ENCODE assay signal across 10 cellular contexts in genomic region chr1:219220945-219221344, GRCh38. TPM values are rescaled to one million over a fixed set of nuclear protein-coding genes. Genes with fewer than 3 reads are reported as not detected.
DNase-seq lines count a peak whose midpoint lies in the region; ATAC-seq and TF ChIP-seq lines count a peak whose summit lies in the region.
"Had no signal": no experiment of that assay in that cellular context is flagged by ENCODE, and none has a peak within 500 bp of the region (broad histone marks: within the 10 kb centered on the region; RNA-seq: fewer than 3 reads in every experiment).

No MANE protein-coding gene starts in this region.

- no peak overlapping the region for H3K4me2 ChIP-seq in OCI-LY7 (ENCODE audit: low read length)

- intact Hi-C loops in OCI-LY7 (cut with micrococcal nuclease; ENCODE audit: unreplicated experiment) (no loop called here), dorsolateral prefrontal cortex (cut with DNase I) (no loop called here)

- no peak overlapping the region for H3K4me3 Mint-ChIP-seq in immature natural killer cell
- H3K4me3 Mint-ChIP-seq: naive B cell had no signal

- H3K9me2 ChIP-seq in OCI-LY7 (ENCODE audit: insufficient read depth, low read length) = peaks cover 8% of the 10 kb centered on the region

- no peak overlapping the region for H2AFZ ChIP-seq in OCI-LY7 (ENCODE audit: low read length)

- H3K4me3 ChIP-seq in OCI-LY7 (ENCODE audit: low read depth, low read length, poor library complexity, severe bottlenecking) (no peak overlapping the region), dorsolateral prefrontal cortex (no peak overlapping the region)

- no peaks in the 10 kb centered on the region for H3K36me3 ChIP-seq in OCI-LY7 (ENCODE audit: insufficient read depth, low read length)

- no peaks in the 10 kb centered on the region for H3K4me1 ChIP-seq in OCI-LY7 (ENCODE audit: insufficient read depth, low read length, poor library complexity, severe bottlenecking)

- peak; percentile 23 for DNase-seq in fibroblast of peridontal ligament (ENCODE audit: extremely low read depth)
- no peak for DNase-seq in OCI-LY7 (ENCODE audit: low spot score)
- DNase-seq in immature natural killer cell = no peak
- DNase-seq in dorsolateral prefrontal cortex = no peak
- DNase-seq in NCI-H1694 treated with DMSO at 0.1 percent for 48 hours (lab: John Stamatoyannopoulos, UW) = no peak
- DNase-seq: naive B cell had no signal

- H3K79me2 ChIP-seq in OCI-LY7 (ENCODE audit: insufficient read depth, low read depth, low read length) = no peaks in the 10 kb centered on the region

- BruUV-seq in OCI-LY7 (replicated peaks; lab: Mats Ljungman, UMichigan) = no TSS peak

- no peaks in the 10 kb centered on the region for H3K9me3 Mint-ChIP-seq in immature natural killer cell
- H3K9me3 Mint-ChIP-seq: activated T-helper 2 cell treated with anti-CD3 and anti-CD28 coated beads, Interferon-gamma antibody, Interleukin-2, Interleukin-4, amounts not matched to agents 10 μg/mL and 5 μg/mL and 100 μg/mL, durations not matched to agents 14 hours and 24 hours and 36 hours; naive B cell had no signal

- H4K20me1 ChIP-seq in OCI-LY7 (ENCODE audit: insufficient read depth, low read length) = no peaks in the 10 kb centered on the region

- H3K9me3 ChIP-seq in OCI-LY7 (ENCODE audit: low read length) = no peaks in the 10 kb centered on the region

- H3K27ac ChIP-seq in OCI-LY7 (ENCODE audit: low read depth, low read length, poor library complexity, severe bottlenecking) (no peak overlapping the region), dorsolateral prefrontal cortex (no peak overlapping the region)

- peaks cover 6 to 15% of the 10 kb centered on the region in 2 donors for H3K4me1 Mint-ChIP-seq in immature natural killer cell

- POLR2A ChIA-PET in OCI-LY7 (lab: Charles Lee) = interaction anchor here (0.6 kb wide), 1 partner anchor 59 kb away, joined by 3 read pairs; no protein-coding TSS in a partner anchor

- peak; percentile 85 for ATAC-seq in GM18499 (IDR thresholded peaks at IDR 0.05; ENCODE audit: insufficient read depth, unreplicated experiment)
- peak; percentile 91 for ATAC-seq in GM21447 (IDR thresholded peaks at IDR 0.05; ENCODE audit: unreplicated experiment)
- ATAC-seq in HG03159 (IDR thresholded peaks at IDR 0.05; ENCODE audit: unreplicated experiment) = peak; percentile 93

- no peak for TF ChIP-seq CTCF in OCI-LY7 (conservative IDR thresholded peaks at IDR 0.05; ENCODE audit: low read length)
- no peak for TF ChIP-seq CTCF in dorsolateral prefrontal cortex (IDR thresholded peaks at IDR 0.05 in 54 of 56, conservative IDR thresholded peaks at IDR 0.05 in 2 of 56; ENCODE audit: low read depth in 1 of 56, partially characterized antibody in 56 of 56)

- peaks cover 6 to 38% (median 23%) of the 10 kb centered on the region in 3 donors for H3K36me3 Mint-ChIP-seq in immature natural killer cell

- peaks cover 0 to 3% (median 2%) of the 10 kb centered on the region in 3 donors for H3K27me3 Mint-ChIP-seq in immature natural killer cell (ENCODE audit: low read depth in 3 of 3)
- H3K27me3 Mint-ChIP-seq: naive B cell had no signal

- H3K27me3 ChIP-seq in dorsolateral prefrontal cortex = no peaks in the 10 kb centered on the region

- no peak overlapping the region for H3K27ac Mint-ChIP-seq in immature natural killer cell
- H3K27ac Mint-ChIP-seq: activated T-helper 2 cell treated with anti-CD3 and anti-CD28 coated beads, Interferon-gamma antibody, Interleukin-2, Interleukin-4, amounts not matched to agents 10 μg/mL and 5 μg/mL and 100 μg/mL, durations not matched to agents 14 hours and 24 hours and 36 hours; naive B cell had no signal

- CTCF ChIA-PET in OCI-LY7 (lab: Charles Lee; ENCODE audit: unreplicated experiment) = no interaction called here

RNA-seq across cellular contexts. Expression of gene LYPLAL1, which starts 47.3 kb away (rescaled TPM):
- total RNA-seq in OCI-LY7 (2014; rRNA removed; shearing (Covaris generic)) = 13.2 and 19.6 TPM in 2 replicates
- total RNA-seq in OCI-LY7 (2022) = 24.3 and 32.1 TPM in 2 replicates
- polyA plus RNA-seq in immature natural killer cell = 10 to 100 TPM; 22.1 to 28.5 (median 25.4) TPM
- total RNA-seq in dorsolateral prefrontal cortex = 10 to 100 TPM; 32.7 to 64.3 (median 46.4) TPM
